19 cellular contexts compared by ENCODE assay signal in genomic region chr11:12148882-12149281, GRCh38. TPM values are rescaled to one million over a fixed set of nuclear protein-coding genes. Genes with fewer than 3 reads are reported as not detected.
DNase-seq lines count a peak whose midpoint lies in the region; ATAC-seq and TF ChIP-seq lines count a peak whose summit lies in the region.
"Had no signal": no experiment of that assay in that cellular context is flagged by ENCODE, and none has a peak within 500 bp of the region (broad histone marks: within the 10 kb centered on the region; RNA-seq: fewer than 3 reads in every experiment).

No MANE protein-coding gene starts in this region.

- peak overlapping the region; percentile 94 to 97 for H3K27ac Mint-ChIP-seq in activated naive CD4-positive, alpha-beta T cell treated with anti-CD3 and anti-CD28 coated beads, Interleukin-2, amount 50 U/mL, for 72 hours
- H3K27ac Mint-ChIP-seq in activated naive CD4-positive, alpha-beta T cell treated with anti-CD3 and anti-CD28 coated beads, Interleukin-2, amount 10 ng/mL, durations not matched to agents 7 days and 5 days: no peak overlapping the region
- H3K27ac Mint-ChIP-seq in activated CD4-positive, alpha-beta memory T cell treated with anti-CD3 and anti-CD28 coated beads for 36 hours: peak overlapping the region; percentile 93
- H3K27ac Mint-ChIP-seq: activated B cell treated with CpG ODN at 0.5 μM for 24 hours, IgD-negative memory B cell, mesothelial cell of epicardium had no signal

- no peak for DNase-seq in activated naive CD4-positive, alpha-beta T cell treated with anti-CD3 and anti-CD28 coated beads, Interleukin-2, amount 50 U/mL, for 72 hours (ENCODE audit: low spot score in 2 of 2)
- no peak for DNase-seq in activated naive CD4-positive, alpha-beta T cell treated with anti-CD3 and anti-CD28 coated beads, Interleukin-2, amount 10 ng/mL, durations not matched to agents 7 days and 5 days
- no peak for DNase-seq in activated CD4-positive, alpha-beta memory T cell treated with anti-CD3 and anti-CD28 coated beads for 36 hours
- DNase-seq in dorsolateral prefrontal cortex (no peak), uterus (no peak), NCI-H2029 (lab: John Stamatoyannopoulos, UW) (no peak)
- DNase-seq: activated B cell treated with CpG ODN at 0.5 μM for 24 hours; brain microvascular endothelial cell; effector CD8-positive, alpha-beta T cell; hippocampal formation; kidney glomerular epithelial cell; NCI-H1092; NCI-H82; stimulated activated CD4-positive, alpha-beta T cell treated with anti-CD3 and anti-CD28 coated beads, Interleukin-4, amount 100 ng/mL, for 1 hour; SW 1271 had no signal

- no peak overlapping the region for H3K4me3 Mint-ChIP-seq in activated naive CD4-positive, alpha-beta T cell treated with anti-CD3 and anti-CD28 coated beads, Interleukin-2, amount 10 ng/mL, durations not matched to agents 7 days and 5 days
- no peak overlapping the region for H3K4me3 Mint-ChIP-seq in activated CD4-positive, alpha-beta memory T cell treated with anti-CD3 and anti-CD28 coated beads for 36 hours
- H3K4me3 Mint-ChIP-seq: activated B cell treated with CpG ODN at 0.5 μM for 24 hours, IgD-negative memory B cell, mesothelial cell of epicardium had no signal

- no peaks in the 10 kb centered on the region for H3K27me3 Mint-ChIP-seq in activated naive CD4-positive, alpha-beta T cell treated with anti-CD3 and anti-CD28 coated beads, Interleukin-2, amount 10 ng/mL, durations not matched to agents 7 days and 5 days
- no peaks in the 10 kb centered on the region for H3K27me3 Mint-ChIP-seq in activated CD4-positive, alpha-beta memory T cell treated with anti-CD3 and anti-CD28 coated beads for 36 hours

- POLR2A ChIA-PET in activated CD4-positive, alpha-beta memory T cell treated with anti-CD3 and anti-CD28 coated beads for 36 hours (lab: Charles Lee): interaction anchor here (0.9 to 1.4 kb wide), 2 partner anchors 9 to 47 kb away, joined by 3 to 4 read pairs; no protein-coding TSS in a partner anchor

- H3K4me3 ChIP-seq in dorsolateral prefrontal cortex: no peak overlapping the region
- no peak overlapping the region for H3K4me3 ChIP-seq in uterus

- H3K4me1 Mint-ChIP-seq in activated naive CD4-positive, alpha-beta T cell treated with anti-CD3 and anti-CD28 coated beads, Interleukin-2, amount 10 ng/mL, durations not matched to agents 7 days and 5 days: peaks cover 70% of the 10 kb centered on the region
- peaks cover 71% of the 10 kb centered on the region for H3K4me1 Mint-ChIP-seq in activated CD4-positive, alpha-beta memory T cell treated with anti-CD3 and anti-CD28 coated beads for 36 hours (ENCODE audit: low read depth)
- H3K4me1 Mint-ChIP-seq: activated B cell treated with CpG ODN at 0.5 μM for 24 hours had no signal

- intact Hi-C loops in activated CD4-positive, alpha-beta memory T cell treated with anti-CD3 and anti-CD28 coated beads for 36 hours (cut with micrococcal nuclease): loop anchor here (1.0 kb wide), 1 partner anchor 8 kb away; no protein-coding TSS in a partner anchor
- intact Hi-C loops in dorsolateral prefrontal cortex (cut with DNase I) (no loop called here), uterus (cut with DNase I; ENCODE audit: low total_unique reads) (no loop called here)

- no peaks in the 10 kb centered on the region for H3K36me3 ChIP-seq in uterus

- H3K4me1 ChIP-seq in uterus: peaks cover 3 to 6% of the 10 kb centered on the region in 2 donors

- H3K9me3 Mint-ChIP-seq in activated naive CD4-positive, alpha-beta T cell treated with anti-CD3 and anti-CD28 coated beads, Interleukin-2, amount 50 U/mL, for 72 hours: peaks cover 0 to 4% of the 10 kb centered on the region in 2 donors
- H3K9me3 Mint-ChIP-seq in activated naive CD4-positive, alpha-beta T cell treated with anti-CD3 and anti-CD28 coated beads, Interleukin-2, amount 10 ng/mL, durations not matched to agents 7 days and 5 days: peaks cover 8% of the 10 kb centered on the region
- H3K9me3 Mint-ChIP-seq in activated CD4-positive, alpha-beta memory T cell treated with anti-CD3 and anti-CD28 coated beads for 36 hours: peaks cover 2% of the 10 kb centered on the region
- H3K9me3 Mint-ChIP-seq: activated B cell treated with CpG ODN at 0.5 μM for 24 hours, IgD-negative memory B cell, mesothelial cell of epicardium had no signal

- no peak for ATAC-seq in activated naive CD4-positive, alpha-beta T cell treated with anti-CD3 and anti-CD28 coated beads, Interleukin-2, amount 50 U/mL, for 72 hours
- no peak for ATAC-seq in HG03175 (IDR thresholded peaks at IDR 0.05; ENCODE audit: unreplicated experiment)
- no peak for ATAC-seq in GM18868 (IDR thresholded peaks at IDR 0.05; ENCODE audit: unreplicated experiment)

- no peak for TF ChIP-seq POLR2A in uterus (IDR thresholded peaks at IDR 0.05)

- H3K9me3 ChIP-seq in uterus: no peaks in the 10 kb centered on the region

- H3K27me3 ChIP-seq in dorsolateral prefrontal cortex (no peaks in the 10 kb centered on the region), uterus (no peaks in the 10 kb centered on the region)
- H3K27me3 ChIP-seq: brain microvascular endothelial cell had no signal

- peaks cover 10 to 47% of the 10 kb centered on the region in 2 donors for H3K36me3 Mint-ChIP-seq in activated naive CD4-positive, alpha-beta T cell treated with anti-CD3 and anti-CD28 coated beads, Interleukin-2, amount 50 U/mL, for 72 hours
- H3K36me3 Mint-ChIP-seq in activated naive CD4-positive, alpha-beta T cell treated with anti-CD3 and anti-CD28 coated beads, Interleukin-2, amount 10 ng/mL, durations not matched to agents 7 days and 5 days: peaks cover 18% of the 10 kb centered on the region
- peaks cover 15% of the 10 kb centered on the region for H3K36me3 Mint-ChIP-seq in activated CD4-positive, alpha-beta memory T cell treated with anti-CD3 and anti-CD28 coated beads for 36 hours
- H3K36me3 Mint-ChIP-seq: IgD-negative memory B cell, mesothelial cell of epicardium had no signal

- H3K27ac ChIP-seq in dorsolateral prefrontal cortex: peak overlapping the region in 52 of 59 donors; percentile 5 to 86 (median 72)
- H3K27ac ChIP-seq in uterus: peak overlapping the region; percentile 45 to 69
- H3K27ac ChIP-seq: brain microvascular endothelial cell had no signal

- CTCF ChIA-PET in activated naive CD4-positive, alpha-beta T cell treated with anti-CD3 and anti-CD28 coated beads, Interleukin-2, amount 10 ng/mL, durations not matched to agents 7 days and 5 days (lab: Charles Lee): interaction anchor here (0.6 to 1.5 kb wide), 2 partner anchors 14 to 26 kb away, joined by 3 to 4 read pairs; no protein-coding TSS in a partner anchor
- CTCF ChIA-PET in activated CD4-positive, alpha-beta memory T cell treated with anti-CD3 and anti-CD28 coated beads for 36 hours (lab: Charles Lee): interaction anchor here (0.6 to 1.9 kb wide), 5 partner anchors 15 to 147 kb away, joined by 3 to 5 read pairs (median 4); no protein-coding TSS in a partner anchor

- TF ChIP-seq CTCF in dorsolateral prefrontal cortex (IDR thresholded peaks at IDR 0.05 in 54 of 56, conservative IDR thresholded peaks at IDR 0.05 in 2 of 56; ENCODE audit: low read depth in 1 of 56, partially characterized antibody in 56 of 56): no peak
- TF ChIP-seq CTCF in uterus (IDR thresholded peaks at IDR 0.05): no peak

RNA-seq across cellular contexts. Expression of gene MICAL2, which starts 38.5 kb away (rescaled TPM):
- total RNA-seq in activated naive CD4-positive, alpha-beta T cell treated with anti-CD3 and anti-CD28 coated beads, Interleukin-2, amount 50 U/mL, for 72 hours: 100 to 1,000 TPM in 1 of 2 donors, 10 to 100 TPM in 1; 60.8 to 124 TPM
- total RNA-seq in activated CD4-positive, alpha-beta memory T cell treated with anti-CD3 and anti-CD28 coated beads for 36 hours: 100 to 1,000 TPM; 213 to 220 TPM
- total RNA-seq in dorsolateral prefrontal cortex: 100 to 1,000 TPM; 104 to 402 (median 289) TPM
- total RNA-seq in uterus: 100 to 1,000 TPM in 1 of 4 donors, 10 to 100 TPM in 3; 29.6 to 139 (median 53.1) TPM
